17 cellular contexts compared by ENCODE assay signal in genomic region chr6:170423030-170423429, GRCh38.
DNase-seq lines count a peak whose midpoint lies in the region; ATAC-seq and TF ChIP-seq lines count a peak whose summit lies in the region.
"Had no signal": no experiment of that assay in that cellular context is flagged by ENCODE, and none has a peak within 500 bp of the region (broad histone marks: within the 10 kb centered on the region; RNA-seq: fewer than 3 reads in every experiment).

No MANE protein-coding gene starts in this region.

- intact Hi-C loops in body of pancreas (cut with DNase I): no loop called here

- H3K79me2 ChIP-seq in hepatocyte: no peaks in the 10 kb centered on the region

- no peaks in the 10 kb centered on the region for H3K4me1 Mint-ChIP-seq in osteocyte (ENCODE audit: unreplicated experiment)
- H3K4me1 Mint-ChIP-seq: memory B cell; stimulated activated naive CD8-positive, alpha-beta T cell treated with anti-CD3 and anti-CD28 coated beads, Interleukin-15, amount 100 ng/mL, for 72 hours had no signal

- in situ Hi-C loops in GM13976 (cut with MboI; ENCODE audit: low sequenced_read_pairs, unreplicated experiment): no loop called here

- peak; percentile 78 for DNase-seq in GM13976 (ENCODE audit: low spot score)
- DNase-seq in H7: peak; percentile 91
- no peak for DNase-seq in hepatocyte (ENCODE audit: low spot score)
- peak; percentile 80 for DNase-seq in osteocyte (ENCODE audit: extremely low spot score, unreplicated experiment)
- DNase-seq in Ammon's horn (ENCODE audit: low spot score): no peak
- DNase-seq in body of pancreas: no peak
- no peak for DNase-seq in HUDEP-2 (lab: John Stamatoyannopoulos, UW; ENCODE audit: unreplicated experiment in 76 of 76)
- DNase-seq: activated naive CD4-positive, alpha-beta T cell treated with Interleukin-2 at 50 U/mL for 16 hours; CD8-positive, alpha-beta T cell; colonic mucosa; DMS79; stimulated activated naive CD8-positive, alpha-beta T cell treated with anti-CD3 and anti-CD28 coated beads, Interleukin-15, amount 100 ng/mL, for 72 hours had no signal

- H3K27ac ChIP-seq in hepatocyte: no peak overlapping the region
- H3K27ac ChIP-seq in body of pancreas: no peak overlapping the region
- H3K27ac ChIP-seq: ascending aorta, colonic mucosa had no signal

- H3K4me3 Mint-ChIP-seq in osteocyte (ENCODE audit: unreplicated experiment): no peak overlapping the region
- H3K4me3 Mint-ChIP-seq: CD8-positive, alpha-beta T cell; memory B cell; neural crest cell; stimulated activated naive CD8-positive, alpha-beta T cell treated with anti-CD3 and anti-CD28 coated beads, Interleukin-15, amount 100 ng/mL, for 72 hours had no signal

- TF ChIP-seq POLR2A in body of pancreas (IDR thresholded peaks at IDR 0.05): no peak

- no peak overlapping the region for H2AFZ ChIP-seq in hepatocyte

- peak overlapping the region; percentile 54 for H3K4me2 ChIP-seq in hepatocyte

- H3K9me2 ChIP-seq in hepatocyte (replicated peaks; ENCODE audit: insufficient read depth): no peaks in the 10 kb centered on the region

- no peaks in the 10 kb centered on the region for H3K9me3 Mint-ChIP-seq in osteocyte (ENCODE audit: unreplicated experiment)
- H3K9me3 Mint-ChIP-seq: CD8-positive, alpha-beta T cell; memory B cell; neural crest cell; stimulated activated naive CD8-positive, alpha-beta T cell treated with anti-CD3 and anti-CD28 coated beads, Interleukin-15, amount 100 ng/mL, for 72 hours had no signal

- H3K36me3 ChIP-seq in H7 (replicated peaks; ENCODE audit: control insufficient read depth, insufficient read depth, low read length) (no peaks in the 10 kb centered on the region), hepatocyte (replicated peaks; ENCODE audit: insufficient read depth, low read depth) (no peaks in the 10 kb centered on the region), body of pancreas (replicated peaks in 1 of 2; ENCODE audit: insufficient read depth in 1 of 2, low read depth in 2 of 2) (no peaks in the 10 kb centered on the region)
- H3K36me3 ChIP-seq: ascending aorta, colonic mucosa, HAP-1 had no signal

- H3K4me1 ChIP-seq in hepatocyte (ENCODE audit: insufficient read depth) (no peaks in the 10 kb centered on the region), body of pancreas (no peaks in the 10 kb centered on the region)
- H3K4me1 ChIP-seq: ascending aorta, colonic mucosa, HAP-1 had no signal

- ATAC-seq in body of pancreas: no peak
- ATAC-seq in HG03521 (IDR thresholded peaks at IDR 0.05; ENCODE audit: unreplicated experiment): no peak
- ATAC-seq: CD8-positive, alpha-beta T cell; stimulated activated naive CD8-positive, alpha-beta T cell treated with anti-CD3 and anti-CD28 coated beads, Interleukin-15, amount 100 ng/mL, for 72 hours had no signal

- H3K36me3 Mint-ChIP-seq in osteocyte (ENCODE audit: unreplicated experiment): no peaks in the 10 kb centered on the region
- H3K36me3 Mint-ChIP-seq: CD8-positive, alpha-beta T cell had no signal

- no peaks in the 10 kb centered on the region for H3K27me3 ChIP-seq in H7 (ENCODE audit: control insufficient read depth, insufficient read depth, low read length)
- H3K27me3 ChIP-seq in hepatocyte: no peaks in the 10 kb centered on the region
- no peaks in the 10 kb centered on the region for H3K27me3 ChIP-seq in body of pancreas
- H3K27me3 ChIP-seq: ascending aorta, colonic mucosa had no signal

- 43% methylated on average over 29 of the region's 29 CpGs for WGBS in hepatocyte (ENCODE audit: low lambda C conversion rate, missing lambda C conversion rate)
- 49 to 76% methylated on average over 28 to 29 of the region's 29 CpGs for WGBS in body of pancreas, 2 donors

- H4K20me1 ChIP-seq in hepatocyte (ENCODE audit: insufficient read depth, poor library complexity, severe bottlenecking): no peaks in the 10 kb centered on the region

- H3K9me3 ChIP-seq in hepatocyte (ENCODE audit: low read depth) (no peaks in the 10 kb centered on the region), body of pancreas (no peaks in the 10 kb centered on the region)
- H3K9me3 ChIP-seq: ascending aorta, colonic mucosa, HAP-1 had no signal

- H3K27ac Mint-ChIP-seq in osteocyte (ENCODE audit: unreplicated experiment): no peak overlapping the region
- H3K27ac Mint-ChIP-seq: CD8-positive, alpha-beta T cell; memory B cell; stimulated activated naive CD8-positive, alpha-beta T cell treated with anti-CD3 and anti-CD28 coated beads, Interleukin-15, amount 100 ng/mL, for 72 hours had no signal

- H3K27me3 Mint-ChIP-seq in osteocyte (ENCODE audit: unreplicated experiment): peaks cover 5% of the 10 kb centered on the region

- TF ChIP-seq CTCF in GM13976 (IDR thresholded peaks at IDR 0.05; ENCODE audit: borderline replicate concordance, control extremely low read depth, extremely low read depth, insufficient read depth, missing control alignments): no peak
- no peak for TF ChIP-seq CTCF in hepatocyte (IDR thresholded peaks at IDR 0.05; ENCODE audit: poor library complexity)
- no peak for TF ChIP-seq CTCF in osteocyte (IDR thresholded peaks at IDR 0.05)
- no peak for TF ChIP-seq CTCF in body of pancreas (IDR thresholded peaks at IDR 0.05)

- H3K4me3 ChIP-seq in H7 (ENCODE audit: insufficient read depth, low read depth, low read length) (no peak overlapping the region), hepatocyte (no peak overlapping the region), body of pancreas (no peak overlapping the region)
- H3K4me3 ChIP-seq: ascending aorta, colonic mucosa, HAP-1 had no signal

Comparison
In these comparisons a context has a peak if more than half of its experiments do, and no peak if none do; other contexts are left out.
1. DNase-seq: peak in GM13976 (single experiment), H7 (single experiment) and osteocyte (single experiment); none in hepatocyte (single experiment), Ammon's horn (single experiment), body of pancreas (0 of 4) and HUDEP-2 (0 of 76).